Comparison of ENCODE assay signal across 29 cellular contexts in genomic region chr7:23308754-23309153, GRCh38.
"Had no signal": no experiment of that assay in that cellular context is flagged by ENCODE, and none has a peak within 500 bp of the region (broad histone marks: within the 10 kb centered on the region; RNA-seq: fewer than 3 reads in every experiment).

No MANE protein-coding gene starts in this region.

- DNase-seq: hypothalamus; immature natural killer cell; kidney; left ventricle myocardium inferior; mesendoderm; naive B cell; natural killer cell; nephron progenitor cell; occipital lobe; stimulated activated CD4-positive, alpha-beta T cell treated with anti-CD3 and anti-CD28 coated beads, Interleukin-12 subunit alpha, Interleukin-12 subunit beta, amount 100 ng/mL, for 4 hours; stimulated activated CD4-positive, alpha-beta T cell treated with anti-CD3 and anti-CD28 coated beads, Interleukin-15, amount 100 ng/mL, for 24 hours; stimulated activated CD4-positive, alpha-beta T cell treated with anti-CD3 and anti-CD28 coated beads, Interleukin-4, amount 100 ng/mL, for 24 hours; stimulated activated naive CD4-positive, alpha-beta T cell; tibial artery; trophoblast cell; upper lobe of right lung had no signal

- ATAC-seq: natural killer cell; sciatic nerve; stimulated activated effector memory CD8-positive, alpha-beta T cell treated with anti-CD3 and anti-CD28 coated beads, Interleukin-12 subunit alpha, Interleukin-12 subunit beta, amount 100 ng/mL, for 72 hours; upper lobe of right lung had no signal

- H3K4me1 Mint-ChIP-seq: mesothelial cell of epicardium, nephron progenitor cell had no signal

- H3K27me3 Mint-ChIP-seq: naive B cell; stimulated activated naive CD8-positive, alpha-beta T cell treated with anti-CD3 and anti-CD28 coated beads, Interleukin-15, Interleukin-2, amounts not matched to agents 100 ng/mL and 50 ng/mL, for 24 hours had no signal

- H3K27ac ChIP-seq: left ventricle myocardium inferior, neutrophil, parathyroid adenoma, right atrium auricular region, skin epidermis, suprapubic skin, thoracic aorta, tibial artery, upper lobe of right lung had no signal

- H3K27me3 ChIP-seq: neural progenitor cell, neutrophil, right atrium auricular region, suprapubic skin, tibial artery, upper lobe of right lung had no signal

- H3K9me3 Mint-ChIP-seq: immature natural killer cell; naive B cell; natural killer cell; stimulated activated effector memory CD8-positive, alpha-beta T cell treated with anti-CD3 and anti-CD28 coated beads, Interleukin-12 subunit alpha, Interleukin-12 subunit beta, amount 100 ng/mL, for 72 hours; stimulated activated naive CD8-positive, alpha-beta T cell treated with anti-CD3 and anti-CD28 coated beads, Interleukin-15, Interleukin-2, amounts not matched to agents 100 ng/mL and 50 ng/mL, for 24 hours had no signal

- H3K4me3 Mint-ChIP-seq: immature natural killer cell; mesothelial cell of epicardium; natural killer cell; nephron progenitor cell; neural progenitor cell; stimulated activated effector memory CD8-positive, alpha-beta T cell treated with anti-CD3 and anti-CD28 coated beads, Interleukin-12 subunit alpha, Interleukin-12 subunit beta, amount 100 ng/mL, for 72 hours; stimulated activated naive CD8-positive, alpha-beta T cell treated with anti-CD3 and anti-CD28 coated beads, Interleukin-15, Interleukin-2, amounts not matched to agents 100 ng/mL and 50 ng/mL, for 24 hours had no signal

- FAIRE-seq: islet of Langerhans, kidney, urothelium cell line had no signal

- H3K27ac Mint-ChIP-seq: mesothelial cell of epicardium; natural killer cell; neural progenitor cell; stimulated activated effector memory CD8-positive, alpha-beta T cell treated with anti-CD3 and anti-CD28 coated beads, Interleukin-12 subunit alpha, Interleukin-12 subunit beta, amount 100 ng/mL, for 72 hours; stimulated activated naive CD8-positive, alpha-beta T cell treated with anti-CD3 and anti-CD28 coated beads, Interleukin-15, Interleukin-2, amounts not matched to agents 100 ng/mL and 50 ng/mL, for 24 hours had no signal

- H3K9me3 ChIP-seq: left ventricle myocardium inferior, neutrophil, right atrium auricular region, suprapubic skin, thoracic aorta, tibial artery, upper lobe of right lung had no signal
